Comparison of ENCODE assay signal across 16 cellular contexts in the genomic region with DNA sequence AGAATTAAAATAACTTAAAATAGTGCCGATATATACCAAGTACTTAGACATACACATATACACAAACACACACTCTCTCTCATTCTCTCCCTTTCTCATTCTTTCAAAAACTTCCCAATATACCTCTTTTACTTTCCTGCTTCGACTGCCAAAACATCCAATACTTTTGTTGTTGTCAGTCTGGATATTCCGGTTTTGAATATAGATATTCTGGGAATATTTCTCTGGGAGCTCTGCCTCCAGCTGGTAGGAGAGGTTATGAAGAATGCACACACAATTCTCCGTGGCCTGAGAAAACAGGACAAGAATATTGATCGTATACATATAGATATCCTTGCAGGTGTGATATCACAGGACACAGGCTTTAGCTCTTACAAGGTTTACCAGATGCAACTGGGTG.
DNase-seq lines count a peak whose midpoint lies in the region; ATAC-seq and TF ChIP-seq lines count a peak whose summit lies in the region.
"Had no signal": no experiment of that assay in that cellular context is flagged by ENCODE, and none has a peak within 500 bp of the region (broad histone marks: within the 10 kb centered on the region; RNA-seq: fewer than 3 reads in every experiment).

No MANE protein-coding gene starts in this region.

- in situ Hi-C loops in mammary epithelial cell (cut with MboI; ENCODE audit: low sequenced_read_pairs in 2 of 2): no loop called here

- peaks cover 2% of the 10 kb centered on the region for H3K79me2 ChIP-seq in mammary epithelial cell (ENCODE audit: insufficient read depth, low read length)
- no peaks in the 10 kb centered on the region for H3K79me2 ChIP-seq in trophoblast cell (ENCODE audit: control insufficient read depth, insufficient read depth, low read length, poor library complexity)

- no peak for ATAC-seq in CD4-positive, alpha-beta T cell (ENCODE audit: poor library complexity)
- ATAC-seq in HG03432 (IDR thresholded peaks at IDR 0.05; ENCODE audit: unreplicated experiment): no peak
- ATAC-seq: K562 had no signal

- peaks cover 10% of the 10 kb centered on the region for H3K4me1 ChIP-seq in mammary epithelial cell (ENCODE audit: insufficient read depth, low read length)
- H3K4me1 ChIP-seq in trophoblast cell (ENCODE audit: control insufficient read depth in 1 of 2, insufficient read depth in 2 of 2, low read length in 2 of 2): peaks cover 0 to 12% of the 10 kb centered on the region in 2 experiments
- H3K4me1 ChIP-seq: BLaER1 treated with 17β-estradiol and CSF1 and Interleukin-3, amounts not matched to agents 10 nM and 100 nM had no signal

- H4K12ac ChIP-seq in trophoblast cell (ENCODE audit: low read depth, low read length): no peak overlapping the region

- DNase-seq in mammary epithelial cell (no peak), trophoblast cell (peak; percentile 34 to 83)
- DNase-seq in CD4-positive, alpha-beta T cell: no peak
- DNase-seq in stimulated activated CD4-positive, alpha-beta T cell treated with anti-CD3 and anti-CD28 coated beads, Interleukin-1b, Interleukin-23, amount 100 ng/mL, for 48 hours: no peak
- DNase-seq: DMS 273 treated with DMSO at 0.1 percent for 48 hours, DND-41, NCI-H1417, NCI-H187, NCI-H2107, NCI-H524, NCI-H82 had no signal

- H3K4me2 ChIP-seq in mammary epithelial cell (ENCODE audit: insufficient read depth, low read depth, low read length) (no peak overlapping the region), trophoblast cell (ENCODE audit: low read length) (peak overlapping the region; percentile 36)
- H3K4me2 ChIP-seq: BLaER1 treated with 17β-estradiol and CSF1 and Interleukin-3, amounts not matched to agents 10 nM and 100 nM had no signal

- no peak overlapping the region for H2BK5ac ChIP-seq in trophoblast cell (ENCODE audit: low read depth, low read length, poor library complexity)

- H4K91ac ChIP-seq in trophoblast cell (ENCODE audit: low read depth, low read length): no peak overlapping the region

- dilution Hi-C loops in mammary epithelial cell (cut with HindIII; ENCODE audit: low sequenced_read_pairs): no loop called here

- TF ChIP-seq CTCF in C4-2B (conservative IDR thresholded peaks at IDR 0.05) (peak; percentile 50), LNCAP (IDR thresholded peaks at IDR 0.05) (peak; percentile 47), mammary epithelial cell (conservative IDR thresholded peaks at IDR 0.05 in 1 of 2, IDR thresholded peaks at IDR 0.05 in 1 of 2; ENCODE audit: extremely low read depth in 1 of 2, insufficient read depth in 1 of 2, low read depth in 1 of 2, low read length in 2 of 2) (no peak)
- TF ChIP-seq CTCF in CD4-positive, alpha-beta T cell (IDR thresholded peaks at IDR 0.05): no peak

- H3K36me3 ChIP-seq in mammary epithelial cell (ENCODE audit: insufficient read depth, low read length): peaks cover 25% of the 10 kb centered on the region
- peaks cover 19 to 24% of the 10 kb centered on the region in 2 experiments for H3K36me3 ChIP-seq in trophoblast cell (ENCODE audit: control insufficient read depth in 1 of 2, insufficient read depth in 2 of 2, low read length in 2 of 2)
- H3K36me3 ChIP-seq: BLaER1 treated with 17β-estradiol and CSF1 and Interleukin-3, amounts not matched to agents 10 nM and 100 nM had no signal

- H2AK5ac ChIP-seq in trophoblast cell (ENCODE audit: low read length): no peak overlapping the region

- no peak overlapping the region for H4K8ac ChIP-seq in trophoblast cell (ENCODE audit: low read depth, low read length)

- H3K23ac ChIP-seq in trophoblast cell (ENCODE audit: low read length): no peak overlapping the region

- H3K14ac ChIP-seq in trophoblast cell (ENCODE audit: low read length): no peak overlapping the region

- H3K4ac ChIP-seq in trophoblast cell (ENCODE audit: low read depth, low read length): no peak overlapping the region

- H3K27ac ChIP-seq in C4-2B (no peak overlapping the region), mammary epithelial cell (ENCODE audit: insufficient read depth, low read depth, low read length) (peak overlapping the region; percentile 71), trophoblast cell (ENCODE audit: low read depth, low read length) (peak overlapping the region; percentile 70)
- no peak overlapping the region for H3K27ac ChIP-seq in CD4-positive, alpha-beta T cell (ENCODE audit: low read depth, low read length)
- H3K27ac ChIP-seq: BLaER1 treated with 17β-estradiol and CSF1 and Interleukin-3, amounts not matched to agents 10 nM and 100 nM had no signal

- no peak overlapping the region for H3K18ac ChIP-seq in trophoblast cell (ENCODE audit: low read length)

- no peaks in the 10 kb centered on the region for H4K20me1 ChIP-seq in mammary epithelial cell (ENCODE audit: insufficient read depth, low read length)
- H4K20me1 ChIP-seq: BLaER1 treated with 17β-estradiol and CSF1 and Interleukin-3, amounts not matched to agents 10 nM and 100 nM had no signal

- H2AFZ ChIP-seq in mammary epithelial cell (ENCODE audit: low read depth, low read length) (no peak overlapping the region), trophoblast cell (ENCODE audit: insufficient read depth, low read length, poor library complexity) (no peak overlapping the region)

- intact Hi-C loops in mammary epithelial cell (cut with micrococcal nuclease): loop anchor here (5.0 kb wide), 2 partner anchors 65 to 95 kb away; partner anchors contain the start of gene YARS2
- intact Hi-C loops in CD4-positive, alpha-beta T cell (cut with DNase I, micrococcal nuclease): no loop called here

- no peaks in the 10 kb centered on the region for H3K27me3 ChIP-seq in mammary epithelial cell (ENCODE audit: insufficient read depth, low read length)
- H3K27me3 ChIP-seq in trophoblast cell (ENCODE audit: insufficient read depth, low read length): no peaks in the 10 kb centered on the region
- no peaks in the 10 kb centered on the region for H3K27me3 ChIP-seq in CD4-positive, alpha-beta T cell (ENCODE audit: control insufficient read depth, insufficient read depth, low read length)
- H3K27me3 ChIP-seq: BLaER1 treated with 17β-estradiol and CSF1 and Interleukin-3, amounts not matched to agents 10 nM and 100 nM had no signal

- CTCF ChIA-PET in mammary epithelial cell (lab: Charles Lee; ENCODE audit: low non-redundant PET): no interaction called here
- CTCF ChIA-PET in CD4-positive, alpha-beta T cell (lab: Charles Lee): no interaction called here

- H3K79me1 ChIP-seq in trophoblast cell (ENCODE audit: low read length): peaks cover 3% of the 10 kb centered on the region

- H2BK12ac ChIP-seq in trophoblast cell (ENCODE audit: low read length): no peak overlapping the region

- no peak overlapping the region for H3K4me3 Mint-ChIP-seq in CD4-positive, alpha-beta T cell

- H3K4me1 Mint-ChIP-seq in CD4-positive, alpha-beta T cell (ENCODE audit: low read depth): no peaks in the 10 kb centered on the region

- H3K27me3 Mint-ChIP-seq in CD4-positive, alpha-beta T cell: peaks cover 19% of the 10 kb centered on the region

- WGBS in mammary epithelial cell (ENCODE audit: low coverage, missing lambda C conversion rate): 44% methylated on average over 5 of the region's 5 CpGs
- WGBS in trophoblast cell (ENCODE audit: extremely low coverage, insufficient coverage, insufficient read length): 100% methylated on average over 1 of the region's 5 CpGs

- H3K9ac ChIP-seq in mammary epithelial cell (ENCODE audit: insufficient read depth, low read length): no peak overlapping the region
- H3K9ac ChIP-seq in trophoblast cell (ENCODE audit: low read length): no peak overlapping the region
- H3K9ac ChIP-seq: BLaER1 treated with 17β-estradiol and CSF1 and Interleukin-3, amounts not matched to agents 10 nM and 100 nM had no signal

- no peak overlapping the region for H3K4me3 ChIP-seq in mammary epithelial cell (replicated peaks in 1 of 3; ENCODE audit: insufficient read depth in 1 of 3, low read depth in 2 of 3, low read length in 3 of 3)
- H3K4me3 ChIP-seq in trophoblast cell (ENCODE audit: low read depth, low read length): no peak overlapping the region
- H3K4me3 ChIP-seq: BLaER1 treated with 17β-estradiol and CSF1 and Interleukin-3, amounts not matched to agents 10 nM and 100 nM; K562 had no signal

- no peak overlapping the region for H2BK120ac ChIP-seq in trophoblast cell (ENCODE audit: insufficient read depth, low read length, poor library complexity)

- H3K27ac Mint-ChIP-seq in CD4-positive, alpha-beta T cell: no peak overlapping the region

- H3K9me3 ChIP-seq in mammary epithelial cell (replicated peaks; ENCODE audit: insufficient read depth, low read length) (no peaks in the 10 kb centered on the region), trophoblast cell (ENCODE audit: insufficient read depth, low read depth, low read length) (no peaks in the 10 kb centered on the region)
- no peaks in the 10 kb centered on the region for H3K9me3 ChIP-seq in CD4-positive, alpha-beta T cell (ENCODE audit: control insufficient read depth, low read length)
- H3K9me3 ChIP-seq: BLaER1 treated with 17β-estradiol and CSF1 and Interleukin-3, amounts not matched to agents 10 nM and 100 nM had no signal

- POLR2A ChIA-PET in CD4-positive, alpha-beta T cell (lab: Charles Lee): no interaction called here

- no TSS peak for BruUV-seq in mammary epithelial cell (replicated peaks; lab: Mats Ljungman, UMichigan)

- no peaks in the 10 kb centered on the region for H3K9me3 Mint-ChIP-seq in CD4-positive, alpha-beta T cell

- H3K36me3 Mint-ChIP-seq in CD4-positive, alpha-beta T cell (ENCODE audit: low read depth): no peaks in the 10 kb centered on the region

Comparison
In these comparisons a context has a peak if more than half of its experiments do, and no peak if none do; other contexts are left out.
1. H3K27ac ChIP-seq: peak in mammary epithelial cell (single experiment) and trophoblast cell (single experiment); none in C4-2B (single experiment) and CD4-positive, alpha-beta T cell (single experiment).
2. CTCF ChIP-seq: peak in C4-2B (single experiment) and LNCAP (single experiment); none in mammary epithelial cell (0 of 2) and CD4-positive, alpha-beta T cell (single experiment).
3. DNase-seq: peak in trophoblast cell (2 of 2); none in mammary epithelial cell (single experiment), CD4-positive, alpha-beta T cell (0 of 10) and stimulated activated CD4-positive, alpha-beta T cell treated with anti-CD3 and anti-CD28 coated beads, Interleukin-1b, Interleukin-23, amount 100 ng/mL, for 48 hours (single experiment).